Comparison of ENCODE assay signal across 19 cellular contexts in genomic region chr2:80259292-80259691, GRCh38. TPM values are rescaled to one million over a fixed set of nuclear protein-coding genes. Genes with fewer than 3 reads are reported as not detected.
DNase-seq lines count a peak whose midpoint lies in the region; ATAC-seq and TF ChIP-seq lines count a peak whose summit lies in the region.
"Had no signal": no experiment of that assay in that cellular context is flagged by ENCODE, and none has a peak within 500 bp of the region (broad histone marks: within the 10 kb centered on the region; RNA-seq: fewer than 3 reads in every experiment).

No MANE protein-coding gene starts in this region.

- no peak overlapping the region for H3K4me3 ChIP-seq in right atrium auricular region
- H3K4me3 ChIP-seq in upper lobe of right lung, result no peak overlapping the region
- H3K4me3 ChIP-seq: BLaER1, GM23248 had no signal

- H3K27ac ChIP-seq in right atrium auricular region (no peak overlapping the region), upper lobe of right lung (no peak overlapping the region)
- H3K27ac ChIP-seq: 22Rv1, BLaER1, C4-2B, GM23248 had no signal

- H3K4me1 ChIP-seq in right atrium auricular region (no peaks in the 10 kb centered on the region), upper lobe of right lung (no peaks in the 10 kb centered on the region)
- H3K4me1 ChIP-seq: Caco-2 had no signal

- no peaks in the 10 kb centered on the region for H3K9me3 ChIP-seq in right atrium auricular region
- H3K9me3 ChIP-seq in upper lobe of right lung, result no peaks in the 10 kb centered on the region
- H3K9me3 ChIP-seq: BLaER1, Caco-2 had no signal

- ATAC-seq in left ventricle myocardium superior, result peak; percentile 39
- ATAC-seq in upper lobe of right lung, result peak; percentile 39
- ATAC-seq in GM18907 (IDR thresholded peaks at IDR 0.05; ENCODE audit: unreplicated experiment), result no peak
- ATAC-seq: CD8-positive, alpha-beta T cell had no signal

- TF ChIP-seq CTCF in right atrium auricular region (IDR thresholded peaks at IDR 0.05), result no peak
- TF ChIP-seq CTCF in upper lobe of right lung (IDR thresholded peaks at IDR 0.05), result no peak

- DNase-seq in DMS79 treated with DMSO at 0.1 percent for 48 hours (lab: John Stamatoyannopoulos, UW) (peak; percentile 13), DMS79 (lab: John Stamatoyannopoulos, UW) (no peak), left ventricle myocardium superior (no peak), right atrium auricular region (ENCODE audit: low spot score) (no peak), upper lobe of right lung (no peak)
- DNase-seq: Caco-2; CD4-positive, CD25-positive, alpha-beta regulatory T cell; CD8-positive, alpha-beta T cell; DMS153; GF-D8; GM23248; H7; HCEC 1CT had no signal

- no peaks in the 10 kb centered on the region for H3K36me3 ChIP-seq in right atrium auricular region
- no peaks in the 10 kb centered on the region for H3K36me3 ChIP-seq in upper lobe of right lung
- H3K36me3 ChIP-seq: BLaER1 had no signal

- intact Hi-C loops in left ventricle myocardium superior (cut with micrococcal nuclease), result no loop called here
- intact Hi-C loops in upper lobe of right lung (cut with DNase I), result no loop called here

- H3K27me3 ChIP-seq in right atrium auricular region (no peaks in the 10 kb centered on the region), upper lobe of right lung (no peaks in the 10 kb centered on the region)
- H3K27me3 ChIP-seq: BLaER1 had no signal

RNA-seq across cellular contexts. Expression of gene LRRTM1, which starts 45.3 kb away (rescaled TPM):
- total RNA-seq in left ventricle myocardium superior (0.40 TPM), right atrium auricular region (under 1 TPM; 0.31 to 0.37 TPM), upper lobe of right lung (not detected)
- total RNA-seq: B cell; Caco-2; CD4-positive, CD25-positive, alpha-beta regulatory T cell; CD8-positive, alpha-beta T cell; Daoy; GM23248 had no signal
